In genomic region chr7:41336981-41337380, GRCh38 we compare ENCODE assay signal across 19 cellular contexts.
"Had no signal": no experiment of that assay in that cellular context is flagged by ENCODE, and none has a peak within 500 bp of the region (broad histone marks: within the 10 kb centered on the region; RNA-seq: fewer than 3 reads in every experiment).

No MANE protein-coding gene starts in this region.

- ATAC-seq: activated naive CD4-positive, alpha-beta T cell treated with anti-CD3 and anti-CD28 coated beads, Interleukin-2, amount 50 U/mL, for 72 hours; foreskin keratinocyte; left ventricle myocardium superior; sciatic nerve; T-cell had no signal

- H3K27ac ChIP-seq: adrenal gland, ascending aorta, foreskin keratinocyte, SK-N-MC, spleen, upper lobe of left lung had no signal

- H3K36me3 ChIP-seq: adrenal gland, ascending aorta, spleen, upper lobe of left lung had no signal

- H3K9me3 ChIP-seq: adrenal gland, ascending aorta, spleen, upper lobe of left lung had no signal

- H3K27me3 ChIP-seq: adrenal gland, ascending aorta, foreskin keratinocyte, spleen, upper lobe of left lung had no signal

- H3K4me1 ChIP-seq: adrenal gland, ascending aorta, spleen, upper lobe of left lung had no signal

- H3K4me3 ChIP-seq: adrenal gland, ascending aorta, SK-N-MC, spleen, upper lobe of left lung had no signal

- DNase-seq: activated gamma-delta T cell treated with Interleukin-2 at 50 U/mL for 16 hours; activated T-cell treated with anti-CD3 and anti-CD28 coated beads, Interleukin-2, amount 50 U/mL, for 1 hour; adrenal gland; central memory CD4-positive, alpha-beta T cell; effector memory CD4-positive, alpha-beta T cell; foreskin keratinocyte; immature natural killer cell; left ventricle myocardium superior; naive B cell; occipital lobe; spleen; stimulated activated CD4-positive, alpha-beta T cell treated with anti-CD3 and anti-CD28 coated beads, Interleukin-4, amount 100 ng/mL, for 24 hours; stimulated activated naive CD4-positive, alpha-beta T cell treated with Interleukin-2 at 50 U/mL for 16 hours; T-cell; upper lobe of left lung had no signal
